8 cellular contexts compared by ENCODE assay signal in genomic region chr6:53651149-53651763, GRCh38. TPM values are rescaled to one million over a fixed set of nuclear protein-coding genes. Genes with fewer than 3 reads are reported as not detected.
DNase-seq lines count a peak whose midpoint lies in the region; ATAC-seq and TF ChIP-seq lines count a peak whose summit lies in the region.

No MANE protein-coding gene starts in this region.

- H2BK15ac ChIP-seq in mesenchymal stem cell (ENCODE audit: low read depth, poor library complexity, severe bottlenecking) = no peak overlapping the region

- H4K8ac ChIP-seq in mesenchymal stem cell (ENCODE audit: low read length) = peak overlapping the region; percentile 66

- peak overlapping the region; percentile 93 for H2AFZ ChIP-seq in mesenchymal stem cell (ENCODE audit: low read depth, low read length)

- peaks cover 0 to 6% of the 10 kb centered on the region in 2 experiments for H3K27me3 ChIP-seq in mesenchymal stem cell (ENCODE audit: control insufficient read depth in 1 of 2, insufficient read depth in 1 of 2, low read length in 2 of 2)

- peak overlapping the region in 1 of 2 experiments; percentile 15 for H2BK12ac ChIP-seq in mesenchymal stem cell (ENCODE audit: low read length in 2 of 2)

- DNase-seq in NCI-H526 treated with DMSO at 0.1 percent for 48 hours (lab: John Stamatoyannopoulos, UW) (peak; percentile 91), mesenchymal stem cell (peak; percentile 76)
- peak; percentile 68 for DNase-seq in activated CD4-positive, alpha-beta T cell treated with anti-CD3 and anti-CD28 coated beads, Interleukin-2, amount 50 U/mL, for 4 hours
- DNase-seq in effector CD8-positive, alpha-beta T cell (lab: John Stamatoyannopoulos, UW) = peak; percentile 33
- peak; percentile 27 for DNase-seq in stimulated activated CD8-positive, alpha-beta memory T cell treated with anti-CD3 and anti-CD28 coated beads, Interleukin-12 subunit alpha, Interleukin-12 subunit beta, amount 100 ng/mL, for 4 hours (ENCODE audit: low read depth)

- peaks cover 10% of the 10 kb centered on the region for H3K4me1 ChIP-seq in mesenchymal stem cell (ENCODE audit: control insufficient read depth, insufficient read depth, low read depth, low read length)

- peak; percentile 67 for TF ChIP-seq CTCF in 22Rv1 (IDR thresholded peaks at IDR 0.05)

- no peaks in the 10 kb centered on the region for H3K36me3 ChIP-seq in mesenchymal stem cell (ENCODE audit: control insufficient read depth in 1 of 2, insufficient read depth in 2 of 2, low read depth in 1 of 2, low read length in 2 of 2)

- no peaks in the 10 kb centered on the region for H3K9me3 ChIP-seq in mesenchymal stem cell (ENCODE audit: control insufficient read depth, low read length)

- H3K23ac ChIP-seq in mesenchymal stem cell (ENCODE audit: low read length in 2 of 2) = peak overlapping the region in 1 of 2 experiments; percentile 23

- peak overlapping the region; percentile 76 for H3K9ac ChIP-seq in mesenchymal stem cell (ENCODE audit: low read length)

- H2AK5ac ChIP-seq in mesenchymal stem cell (ENCODE audit: low read length, severe bottlenecking) = no peak overlapping the region

- peak overlapping the region; percentile 93 for H3K27ac ChIP-seq in 22Rv1
- no peak overlapping the region for H3K27ac ChIP-seq in mesenchymal stem cell (ENCODE audit: low read length, poor library complexity, severe bottlenecking)

- no peak overlapping the region for H4K91ac ChIP-seq in mesenchymal stem cell (ENCODE audit: low read length)

- H3K4me3 ChIP-seq in mesenchymal stem cell (ENCODE audit: insufficient read depth in 1 of 2, low read depth in 1 of 2, low read length in 2 of 2) = peak overlapping the region; percentile 71 to 87

- no peaks in the 10 kb centered on the region for H3K79me1 ChIP-seq in mesenchymal stem cell (replicated peaks; ENCODE audit: low read length, poor library complexity, severe bottlenecking)

- H3K4me2 ChIP-seq in mesenchymal stem cell (ENCODE audit: low read length, poor library complexity, severe bottlenecking) = peak overlapping the region; percentile 99

- H3K4ac ChIP-seq in mesenchymal stem cell (ENCODE audit: low read depth in 1 of 2, low read length in 2 of 2) = peak overlapping the region; percentile 2 to 42

- peak overlapping the region in 1 of 2 experiments; percentile 50 for H3K14ac ChIP-seq in mesenchymal stem cell (ENCODE audit: low read length in 2 of 2)

- H3K18ac ChIP-seq in mesenchymal stem cell (ENCODE audit: low read depth in 1 of 2, low read length in 2 of 2) = peak overlapping the region in 1 of 2 experiments; percentile 92

- 1% methylated on average over 23 of the region's 26 CpGs for WGBS in mesenchymal stem cell

- ATAC-seq in GM18517 (IDR thresholded peaks at IDR 0.05; ENCODE audit: unreplicated experiment) (peak; percentile 42), HG03432 (IDR thresholded peaks at IDR 0.05; ENCODE audit: unreplicated experiment) (peak; percentile 35)

- no peak overlapping the region for H2BK5ac ChIP-seq in mesenchymal stem cell (ENCODE audit: low read depth, low read length, poor library complexity, severe bottlenecking)

- H2BK120ac ChIP-seq in mesenchymal stem cell (ENCODE audit: low read depth, low read length) = no peak overlapping the region

RNA-seq across cellular contexts. Expression of gene KLHL31, which starts 14.3 kb away (rescaled TPM):
- 0.01 TPM for polyA plus RNA-seq in mesenchymal stem cell (2013, experiment 1 of 2)
- polyA plus RNA-seq in mesenchymal stem cell (2013, experiment 2 of 2) = 0.04 TPM

Comparison
In these comparisons a context has a peak if more than half of its experiments do, and no peak if none do; other contexts are left out.
1. DNase-seq: peak in every context shown above with its lines; median percentile 91 in NCI-H526 treated with DMSO at 0.1 percent for 48 hours; 76 in mesenchymal stem cell; 68 in activated CD4-positive, alpha-beta T cell treated with anti-CD3 and anti-CD28 coated beads, Interleukin-2, amount 50 U/mL, for 4 hours; 33 in effector CD8-positive, alpha-beta T cell; 27 in stimulated activated CD8-positive, alpha-beta memory T cell treated with anti-CD3 and anti-CD28 coated beads, Interleukin-12 subunit alpha, Interleukin-12 subunit beta, amount 100 ng/mL, for 4 hours.